ENCODE assay signal across 22 cellular contexts in genomic region chr3:113329757-113330156, GRCh38.
"Had no signal": no experiment of that assay in that cellular context is flagged by ENCODE, and none has a peak within 500 bp of the region (broad histone marks: within the 10 kb centered on the region; RNA-seq: fewer than 3 reads in every experiment).

No MANE protein-coding gene starts in this region.

- H3K4me3 ChIP-seq: ovary, psoas muscle, right atrium auricular region, spleen, thyroid gland had no signal

- ATAC-seq: activated CD4-positive, CD25-positive, alpha-beta regulatory T cell treated with anti-CD3 and anti-CD28 coated beads, Interleukin-2, amount 50 U/mL, for 24 hours; activated T-cell treated with anti-CD3 and anti-CD28 coated beads, Interleukin-2, amount 50 U/mL, for 72 hours; esophagus mucosa; foreskin keratinocyte; left colon; natural killer cell treated with Interleukin-12 subunit alpha and Interleukin-12 subunit beta and Interleukin-15 and Interleukin-18, amount 100 ng/mL, for 72 hours; psoas muscle had no signal

- H3K36me3 ChIP-seq: ovary had no signal

- H3K4me1 ChIP-seq: foreskin keratinocyte, psoas muscle, right atrium auricular region, spleen, thyroid gland had no signal

- H3K27ac ChIP-seq: foreskin keratinocyte, ovary, psoas muscle, right atrium auricular region, spleen, thyroid gland, VCaP had no signal

- H3K9me3 ChIP-seq: ovary, psoas muscle, right atrium auricular region, spleen, thyroid gland had no signal

- H3K27me3 ChIP-seq: foreskin keratinocyte, ovary, right atrium auricular region, spleen, thyroid gland had no signal

- DNase-seq: activated CD4-positive, alpha-beta memory T cell treated with anti-CD3 and anti-CD28 coated beads, Interleukin-2, amount 10 ng/mL, durations not matched to agents 7 days and 5 days; activated CD4-positive, alpha-beta T cell treated with anti-CD3 and anti-CD28 coated beads, Interleukin-2, amount 10 ng/mL, durations not matched to agents 24 days and 14 days; activated effector memory CD4-positive, alpha-beta T cell treated with Interleukin-2 at 50 U/mL for 16 hours; activated naive CD4-positive, alpha-beta T cell treated with anti-CD3 and anti-CD28 coated beads for 36 hours; activated naive CD8-positive, alpha-beta T cell treated with anti-CD3 and anti-CD28 coated beads, Interleukin-2, amount 10 ng/mL, durations not matched to agents 7 days and 5 days; activated T-cell treated with anti-CD3 and anti-CD28 coated beads, Interleukin-2, amount 50 U/mL, for 72 hours; central memory CD4-positive, alpha-beta T cell; effector memory CD4-positive, alpha-beta T cell; foreskin keratinocyte; left colon; ovary; psoas muscle; spleen; stimulated activated CD4-positive, alpha-beta T cell treated with anti-CD3 and anti-CD28 coated beads, Interleukin-4, amount 100 ng/mL, for 1 hour; stimulated activated naive CD4-positive, alpha-beta T cell treated with Interleukin-2 at 50 U/mL for 16 hours; T1000; thyroid gland had no signal
